In the genomic region with DNA sequence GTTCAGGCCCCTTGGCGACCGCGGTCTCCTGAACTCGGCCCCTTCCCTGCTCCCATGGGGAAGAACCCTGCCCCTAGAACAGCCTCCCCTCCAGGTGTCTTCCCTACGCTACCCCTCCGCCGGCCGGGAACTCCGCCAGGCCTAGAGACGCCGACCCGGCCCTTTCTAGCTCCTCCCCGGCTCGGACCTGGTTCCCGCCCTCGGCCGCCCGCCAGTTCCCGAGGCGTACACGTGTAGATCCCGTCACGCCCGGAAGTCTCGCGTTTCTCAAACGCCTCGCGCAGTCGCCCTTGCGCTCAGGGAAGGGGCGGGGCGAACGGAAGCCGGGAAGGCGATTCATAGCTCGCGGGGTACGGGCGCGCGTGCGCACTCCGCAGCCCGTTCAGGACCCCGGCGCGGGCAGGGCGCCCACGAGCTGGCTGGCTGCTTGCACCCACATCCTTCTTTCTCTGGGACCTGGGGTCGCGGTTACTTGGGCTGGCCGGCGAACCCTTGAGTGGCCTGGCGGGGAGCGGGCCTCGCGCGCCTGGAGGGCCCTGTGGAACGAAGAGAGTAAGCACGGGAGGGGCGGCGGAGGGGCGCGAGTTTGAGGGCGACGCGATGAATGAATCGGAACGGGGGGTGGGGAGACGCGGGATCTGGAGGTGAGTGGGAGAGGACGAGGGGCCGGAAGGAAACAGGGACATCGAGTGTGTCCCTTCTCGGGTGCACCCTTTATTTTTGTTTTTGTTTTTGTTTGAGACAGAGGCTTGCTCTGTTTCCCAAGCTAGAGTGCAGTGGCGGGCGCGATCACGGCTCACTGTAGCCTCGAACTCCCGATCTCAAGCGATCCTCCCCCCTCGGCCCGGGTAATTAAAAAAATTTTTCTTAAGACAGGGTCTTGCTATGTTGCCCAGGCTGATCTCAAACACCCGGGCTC, we compare ENCODE assay signal across 8 cellular contexts. TPM values are rescaled to one million over a fixed set of nuclear protein-coding genes. Genes with fewer than 3 reads are reported as not detected.
DNase-seq lines count a peak whose midpoint lies in the region; ATAC-seq and TF ChIP-seq lines count a peak whose summit lies in the region.

A gene (plus strand): TSS at position 369 of the 919 bp plus-strand sequence. CDS start 710 bp downstream, outside the sequence.

- H3K9me3 Mint-ChIP-seq in endothelial cell (ENCODE audit: unreplicated experiment) = no peaks in the 10 kb centered on the region

- H2AFZ ChIP-seq in OCI-LY3 (ENCODE audit: low read depth, low read length) = peak within 1 kb of the TSS; percentile 36; the same call in 1 of the 2 replicates

- peak; percentile 88 for ATAC-seq in GM21515 (IDR thresholded peaks at IDR 0.05; ENCODE audit: unreplicated experiment)

- H3K4me1 Mint-ChIP-seq in endothelial cell (ENCODE audit: unreplicated experiment) = peaks cover 12% of the 10 kb centered on the region

- H3K27ac ChIP-seq in OCI-LY3 (ENCODE audit: low read length) = peak within 1 kb of the TSS; percentile 85

- H3K4me3 ChIP-seq in OCI-LY3 (ENCODE audit: low read length) = peak within 1 kb of the TSS; percentile 90

- H3K9ac ChIP-seq in OCI-LY3 (ENCODE audit: low read length) = peak within 1 kb of the TSS; percentile 99

- H3K27me3 ChIP-seq in OCI-LY3 (ENCODE audit: low read depth, low read length) = no peaks in the 10 kb centered on the region

- peaks cover 14% of the 10 kb centered on the region for H3K4me1 ChIP-seq in OCI-LY3 (ENCODE audit: low read length)

- H4K20me1 ChIP-seq in OCI-LY3 (ENCODE audit: insufficient read depth, low read length) = no peaks in the 10 kb centered on the region

- H3K4me2 ChIP-seq in OCI-LY3 (ENCODE audit: low read length) = peak within 1 kb of the TSS; percentile 95

- DNase-seq in D341Med (ENCODE audit: low spot score) (peak; percentile 98), HuH-7 (ENCODE audit: low spot score) (peak; percentile 90), endothelial cell (ENCODE audit: low spot score) (peak; percentile 99), midbrain (lab: John Stamatoyannopoulos, UW) (peak; percentile 96)
- peak; percentile 99 for DNase-seq in activated CD8-positive, alpha-beta memory T cell treated with anti-CD3 and anti-CD28 coated beads, Interleukin-2, amount 50 U/mL, for 48 hours
- peak; percentile 98 for DNase-seq in stimulated activated CD8-positive, alpha-beta memory T cell treated with anti-CD3 and anti-CD28 coated beads, Interleukin-2, amount 100 ng/mL, for 1 hour (ENCODE audit: low read depth in 2 of 2)

- peaks cover 5% of the 10 kb centered on the region for H3K27me3 Mint-ChIP-seq in endothelial cell (ENCODE audit: unreplicated experiment)

- TF ChIP-seq CTCF in OCI-LY3 (IDR thresholded peaks at IDR 0.05; ENCODE audit: low read depth, low read length) (no peak), endothelial cell (IDR thresholded peaks at IDR 0.05; ENCODE audit: unreplicated experiment) (no peak)

- H3K4me3 Mint-ChIP-seq in endothelial cell (ENCODE audit: unreplicated experiment) = peak within 1 kb of the TSS; percentile 94

- no peaks in the 10 kb centered on the region for H3K9me3 ChIP-seq in OCI-LY3 (ENCODE audit: insufficient read depth, low read length)

- H3K36me3 Mint-ChIP-seq in endothelial cell (ENCODE audit: low read depth, unreplicated experiment) = peaks cover 6% of the 10 kb centered on the region

- no peak within 1 kb of the TSS for H3K27ac Mint-ChIP-seq in endothelial cell (ENCODE audit: unreplicated experiment)

- peaks cover 8% of the 10 kb centered on the region for H3K36me3 ChIP-seq in OCI-LY3 (replicated peaks; ENCODE audit: low read depth, low read length)

- H3K79me2 ChIP-seq in OCI-LY3 (ENCODE audit: low read length) = peaks cover 29% of the 10 kb centered on the region

RNA-seq across cellular contexts. Expression of the gene that starts here (rescaled TPM):
- total RNA-seq in endothelial cell (ENCODE audit: unreplicated experiment) = 30.6 TPM

Comparison
In these comparisons a context has a peak if more than half of its experiments do, and no peak if none do; other contexts are left out.
1. Peak in every context shown above with its lines: DNase-seq, ATAC-seq, H3K4me3 ChIP-seq and H3K27ac ChIP-seq.